20 cellular contexts compared by ENCODE assay signal in genomic region chr4:145283909-145284308, GRCh38.
"Had no signal": no experiment of that assay in that cellular context is flagged by ENCODE, and none has a peak within 500 bp of the region (broad histone marks: within the 10 kb centered on the region; RNA-seq: fewer than 3 reads in every experiment).

No MANE protein-coding gene starts in this region.

- H3K9me3 Mint-ChIP-seq: mesothelial cell of epicardium; natural killer cell; stimulated activated naive B cell treated with anti-CD40 and anti-IgM and Interleukin-4, amounts not matched to agents 10 μg/mL and 1 μg/mL and 100 μg/mL, for 72 hours; stimulated activated naive CD8-positive, alpha-beta T cell treated with anti-CD3 and anti-CD28 coated beads, Interleukin-15, amount 100 ng/mL, for 72 hours had no signal

- H3K4me3 ChIP-seq: colonic mucosa, dorsolateral prefrontal cortex, gastrocnemius medialis, heart right ventricle, testis, transverse colon had no signal

- ATAC-seq: esophagus mucosa; gastrocnemius medialis; heart right ventricle; left lobe of liver; natural killer cell; sciatic nerve; stimulated activated naive B cell treated with anti-CD40 and anti-IgM and Interleukin-4, amounts not matched to agents 10 μg/mL and 1 μg/mL and 100 μg/mL, for 72 hours; stimulated activated naive CD8-positive, alpha-beta T cell treated with anti-CD3 and anti-CD28 coated beads, Interleukin-15, amount 100 ng/mL, for 72 hours had no signal

- H3K36me3 Mint-ChIP-seq: mesothelial cell of epicardium; natural killer cell; stimulated activated naive B cell treated with anti-CD40 and anti-IgM and Interleukin-4, amounts not matched to agents 10 μg/mL and 1 μg/mL and 100 μg/mL, for 72 hours had no signal

- H3K36me3 ChIP-seq: colonic mucosa, gastrocnemius medialis, heart right ventricle, transverse colon had no signal

- H3K27ac Mint-ChIP-seq: mesothelial cell of epicardium; natural killer cell; stimulated activated naive B cell treated with anti-CD40 and anti-IgM and Interleukin-4, amounts not matched to agents 10 μg/mL and 1 μg/mL and 100 μg/mL, for 72 hours; stimulated activated naive CD8-positive, alpha-beta T cell treated with anti-CD3 and anti-CD28 coated beads, Interleukin-15, amount 100 ng/mL, for 72 hours had no signal

- H3K9me3 ChIP-seq: colonic mucosa, gastrocnemius medialis, testis, transverse colon had no signal

- H3K27me3 ChIP-seq: colonic mucosa, dorsolateral prefrontal cortex, gastrocnemius medialis, heart right ventricle, testis, transverse colon had no signal

- DNase-seq: colonic mucosa; dorsolateral prefrontal cortex; effector CD8-positive, alpha-beta T cell; gastrocnemius medialis; heart right ventricle; hypothalamus; mammary epithelial cell; natural killer cell; posterior cingulate gyrus; stimulated activated CD4-positive, alpha-beta T cell treated with anti-CD3 and anti-CD28 coated beads, Interleukin-2, amount 100 ng/mL, for 24 hours; stimulated activated CD4-positive, alpha-beta T cell treated with anti-CD3 and anti-CD28 coated beads, Interleukin-4, amount 100 ng/mL, for 4 hours; stimulated activated naive B cell treated with anti-CD40 and anti-IgM and Interleukin-4, amounts not matched to agents 10 μg/mL and 1 μg/mL and 100 μg/mL, for 72 hours; stimulated activated naive CD8-positive, alpha-beta T cell treated with anti-CD3 and anti-CD28 coated beads, Interleukin-15, amount 100 ng/mL, for 72 hours; testis; transverse colon had no signal

- H3K4me3 Mint-ChIP-seq: mesothelial cell of epicardium; natural killer cell; neural crest cell; stimulated activated naive B cell treated with anti-CD40 and anti-IgM and Interleukin-4, amounts not matched to agents 10 μg/mL and 1 μg/mL and 100 μg/mL, for 72 hours; stimulated activated naive CD8-positive, alpha-beta T cell treated with anti-CD3 and anti-CD28 coated beads, Interleukin-15, amount 100 ng/mL, for 72 hours had no signal

- H3K4me1 Mint-ChIP-seq: natural killer cell; neural crest cell; stimulated activated naive B cell treated with anti-CD40 and anti-IgM and Interleukin-4, amounts not matched to agents 10 μg/mL and 1 μg/mL and 100 μg/mL, for 72 hours; stimulated activated naive CD8-positive, alpha-beta T cell treated with anti-CD3 and anti-CD28 coated beads, Interleukin-15, amount 100 ng/mL, for 72 hours had no signal

- H3K4me1 ChIP-seq: colonic mucosa, testis had no signal

- H3K27ac ChIP-seq: colonic mucosa, dorsolateral prefrontal cortex, gastrocnemius medialis, heart right ventricle, testis, transverse colon had no signal
